In genomic region chr11:124638500-124638899, GRCh38 we compare ENCODE assay signal across 20 cellular contexts. TPM values are rescaled to one million over a fixed set of nuclear protein-coding genes. Genes with fewer than 3 reads are reported as not detected.
DNase-seq lines count a peak whose midpoint lies in the region; ATAC-seq, FAIRE-seq and TF ChIP-seq lines count a peak whose summit lies in the region.
"Had no signal": no experiment of that assay in that cellular context is flagged by ENCODE, and none has a peak within 500 bp of the region (broad histone marks: within the 10 kb centered on the region; RNA-seq: fewer than 3 reads in every experiment).

No MANE protein-coding gene starts in this region.

- POLR2A ChIA-PET in CD8-positive, alpha-beta T cell (lab: Charles Lee) = no interaction called here
- POLR2A ChIA-PET in K562 (lab: Yijun Ruan, JAX) = interaction anchor here (0.8 to 1.9 kb wide), 3 partner anchors 12 to 36 kb away, joined by 3 to 4 read pairs (median 4); partner anchors contain the start of genes SPA17 and TBRG1
- POLR2A ChIA-PET in naive thymus-derived CD4-positive, alpha-beta T cell (lab: Charles Lee) = interaction anchor here (0.7 to 0.8 kb wide), 2 partner anchors 12 to 1691 kb away, joined by 3 to 4 read pairs; no protein-coding TSS in a partner anchor

- BruUV-seq in K562 (replicated peaks; lab: Mats Ljungman, UMichigan) = no TSS peak

- WGBS in K562 (ENCODE audit: insufficient coverage, low coverage, missing lambda C conversion rate) = 9% methylated on average over 3 of the region's 3 CpGs

- H3K36me3 ChIP-seq in CD8-positive, alpha-beta T cell (ENCODE audit: insufficient read depth, low read length) = peaks cover 3% of the 10 kb centered on the region
- H3K36me3 ChIP-seq in GM23338 (ENCODE audit: insufficient read depth) (no peaks in the 10 kb centered on the region; the same call in 1 of the 2 replicates), K562 (ENCODE audit: control insufficient read depth, insufficient read depth, low read length) (peaks cover 34% of the 10 kb centered on the region), vagina (peaks cover 0 to 7% of the 10 kb centered on the region in 2 donors)
- H3K36me3 ChIP-seq in naive thymus-derived CD4-positive, alpha-beta T cell (ENCODE audit: control insufficient read depth in 2 of 3, insufficient read depth in 3 of 3, low read length in 3 of 3) = peaks cover 0 to 55% (median 1%) of the 10 kb centered on the region in 3 experiments

- H3K4me1 ChIP-seq in CD8-positive, alpha-beta T cell (ENCODE audit: insufficient read depth, low read length) = no peaks in the 10 kb centered on the region
- no peaks in the 10 kb centered on the region for H3K4me1 ChIP-seq in GM23338 (ENCODE audit: insufficient read depth)
- H3K4me1 ChIP-seq in K562 (replicated peaks in 1 of 2; ENCODE audit: control insufficient read depth in 2 of 2, insufficient read depth in 2 of 2, low read length in 2 of 2) = peaks cover 0 to 21% of the 10 kb centered on the region in 2 experiments; a peak in 4 of 5 replicates
- H3K4me1 ChIP-seq in naive thymus-derived CD4-positive, alpha-beta T cell (ENCODE audit: control insufficient read depth in 2 of 2, insufficient read depth in 2 of 2, low read length in 2 of 2) = no peaks in the 10 kb centered on the region
- H3K4me1 ChIP-seq in vagina = no peaks in the 10 kb centered on the region
- H3K4me1 ChIP-seq: A549, BE2C, Caco-2 had no signal

- H4K20me1 ChIP-seq in GM23338 (replicated peaks; ENCODE audit: insufficient read depth) = no peaks in the 10 kb centered on the region; the same call in none of the 2 replicates
- H4K20me1 ChIP-seq in K562 (replicated peaks; ENCODE audit: control insufficient read depth, insufficient read depth, low read length) = no peaks in the 10 kb centered on the region

- no peak for TF ChIP-seq RAD21 in K562 (CRISPR knock-in tag; conservative IDR thresholded peaks at IDR 0.05 in 1 of 2, IDR thresholded peaks at IDR 0.05 in 1 of 2)

- no peak overlapping the region for H3K9ac ChIP-seq in K562 (ENCODE audit: insufficient read depth in 1 of 2, low read depth in 2 of 2, low read length in 2 of 2)

- H3K27ac ChIP-seq in CD8-positive, alpha-beta T cell (ENCODE audit: low read depth, low read length) = no peak overlapping the region
- no peak overlapping the region for H3K27ac ChIP-seq in GM23338 (ENCODE audit: low read depth)
- no peak overlapping the region for H3K27ac ChIP-seq in K562 (ENCODE audit: extremely low read depth, low read depth, low read length)
- H3K27ac ChIP-seq in naive thymus-derived CD4-positive, alpha-beta T cell (ENCODE audit: low read depth, low read length) = no peak overlapping the region
- no peak overlapping the region for H3K27ac ChIP-seq in vagina
- H3K27ac ChIP-seq: A549, C4-2B, HL-60 had no signal

- CTCF ChIA-PET in CD8-positive, alpha-beta T cell (lab: Charles Lee) = no interaction called here
- CTCF ChIA-PET in K562 (lab: Yijun Ruan, JAX; ENCODE audit: low intra/inter-chr PET ratio) = no interaction called here
- CTCF ChIA-PET in naive thymus-derived CD4-positive, alpha-beta T cell (lab: Charles Lee) = no interaction called here

- H3K9me1 ChIP-seq in K562 (ENCODE audit: control insufficient read depth, insufficient read depth, low read length) = no peaks in the 10 kb centered on the region

- no peaks in the 10 kb centered on the region for H3K4me1 Mint-ChIP-seq in CD8-positive, alpha-beta T cell (ENCODE audit: low read depth)
- peaks cover 6% of the 10 kb centered on the region; the same call in 2 of the 3 replicates for H3K4me1 Mint-ChIP-seq in GM23338
- peaks cover 0 to 4% (median 0%) of the 10 kb centered on the region in 7 donors for H3K4me1 Mint-ChIP-seq in naive thymus-derived CD4-positive, alpha-beta T cell
- H3K4me1 Mint-ChIP-seq: CD8-positive, alpha-beta memory T cell had no signal

- H2AFZ ChIP-seq in GM23338 (no peak overlapping the region), K562 (ENCODE audit: low read depth, low read length) (no peak overlapping the region)

- H3K36me3 Mint-ChIP-seq in CD8-positive, alpha-beta T cell = peaks cover 52% of the 10 kb centered on the region
- H3K36me3 Mint-ChIP-seq in GM23338 (ENCODE audit: low read depth) = peaks cover 26% of the 10 kb centered on the region; the same call in 2 of the 3 replicates
- peaks cover 0 to 18% (median 5%) of the 10 kb centered on the region in 5 donors for H3K36me3 Mint-ChIP-seq in naive thymus-derived CD4-positive, alpha-beta T cell

- H3K9me3 Mint-ChIP-seq in CD8-positive, alpha-beta T cell = no peaks in the 10 kb centered on the region
- peaks cover 6% of the 10 kb centered on the region; the same call in 1 of the 3 replicates for H3K9me3 Mint-ChIP-seq in GM23338
- H3K9me3 Mint-ChIP-seq in naive thymus-derived CD4-positive, alpha-beta T cell = no peaks in the 10 kb centered on the region
- H3K9me3 Mint-ChIP-seq: CD8-positive, alpha-beta memory T cell; HFFc6 had no signal

- no peak for DNase-seq in CD8-positive, alpha-beta T cell
- DNase-seq in GM23338 (ENCODE audit: low spot score) (no peak), K562 (ENCODE audit: extremely low read depth in 1 of 4, low spot score in 3 of 4) (peak in 2 of 4 experiments; percentile 21 to 25), vagina (ENCODE audit: extremely low spot score in 2 of 2) (no peak)
- no peak for DNase-seq in naive thymus-derived CD4-positive, alpha-beta T cell
- DNase-seq: BE2C; Caco-2; CD8-positive, alpha-beta memory T cell; DND-41; GDM1; HCEC 1CT; HFFc6 had no signal

- no peaks in the 10 kb centered on the region for H3K27me3 Mint-ChIP-seq in CD8-positive, alpha-beta T cell (ENCODE audit: low read depth)
- H3K27me3 Mint-ChIP-seq in GM23338 (ENCODE audit: insufficient read depth, low read depth, poor library complexity) = peaks cover 6% of the 10 kb centered on the region
- no peaks in the 10 kb centered on the region for H3K27me3 Mint-ChIP-seq in naive thymus-derived CD4-positive, alpha-beta T cell

- no peaks in the 10 kb centered on the region for H3K79me2 ChIP-seq in GM23338 (replicated peaks; ENCODE audit: insufficient read depth)
- no peaks in the 10 kb centered on the region for H3K79me2 ChIP-seq in K562 (ENCODE audit: control insufficient read depth, insufficient read depth, low read length)

- no peak overlapping the region for H3K4me3 Mint-ChIP-seq in CD8-positive, alpha-beta T cell
- no peak overlapping the region for H3K4me3 Mint-ChIP-seq in GM23338
- no peak overlapping the region for H3K4me3 Mint-ChIP-seq in naive thymus-derived CD4-positive, alpha-beta T cell
- H3K4me3 Mint-ChIP-seq: CD8-positive, alpha-beta memory T cell; HFFc6 had no signal

- H3F3A ChIP-seq in GM23338 (replicated peaks; ENCODE audit: low read depth) = no peaks in the 10 kb centered on the region

- FAIRE-seq in K562 (lab: Jason Lieb, UNC) = no peak
- FAIRE-seq: A549, GM12892, GM19239 had no signal

- peaks cover 11% of the 10 kb centered on the region; the same call in 1 of the 2 replicates for H3K9me2 ChIP-seq in GM23338 (ENCODE audit: insufficient read depth)

- no peak for ATAC-seq in CD8-positive, alpha-beta T cell
- ATAC-seq in GM23338 (no peak), K562 (peak; percentile 21; the same call in 2 of the 3 replicates), GM21526 (IDR thresholded peaks at IDR 0.05; ENCODE audit: low FRiP score, unreplicated experiment) (no peak)
- ATAC-seq in naive thymus-derived CD4-positive, alpha-beta T cell = no peak
- ATAC-seq: A549 had no signal

- intact Hi-C loops in CD8-positive, alpha-beta T cell (cut with DNase I, micrococcal nuclease) = no loop called here
- intact Hi-C loops in K562 (cut with micrococcal nuclease) = no loop called here
- intact Hi-C loops in naive thymus-derived CD4-positive, alpha-beta T cell (cut with micrococcal nuclease) = no loop called here
- intact Hi-C loops in vagina (cut with DNase I) = no loop called here

- no peak overlapping the region for H3K4me3 ChIP-seq in CD8-positive, alpha-beta T cell (ENCODE audit: low read depth, low read length)
- H3K4me3 ChIP-seq in GM23338 (no peak overlapping the region), K562 (no peak overlapping the region), vagina (no peak overlapping the region)
- H3K4me3 ChIP-seq in naive thymus-derived CD4-positive, alpha-beta T cell (ENCODE audit: low read length) = no peak overlapping the region
- H3K4me3 ChIP-seq: A549 had no signal

- no peaks in the 10 kb centered on the region for H3K9me3 ChIP-seq in CD8-positive, alpha-beta T cell (ENCODE audit: low read length)
- H3K9me3 ChIP-seq in K562 (replicated peaks; ENCODE audit: control insufficient read depth, insufficient read depth, low read depth, low read length) (peaks cover 8% of the 10 kb centered on the region; the same call in 1 of the 2 replicates), vagina (no peaks in the 10 kb centered on the region)
- H3K9me3 ChIP-seq in naive thymus-derived CD4-positive, alpha-beta T cell (ENCODE audit: control insufficient read depth in 2 of 3, low read length in 3 of 3) = no peaks in the 10 kb centered on the region
- H3K9me3 ChIP-seq: A549, BE2C, Caco-2 had no signal

- no peak for TF ChIP-seq CTCF in CD8-positive, alpha-beta T cell (IDR thresholded peaks at IDR 0.05)
- TF ChIP-seq CTCF in GM23338 (conservative IDR thresholded peaks at IDR 0.05; ENCODE audit: low read depth in 2 of 2) (no peak), K562 (IDR thresholded peaks at IDR 0.05 in 2 of 3, conservative IDR thresholded peaks at IDR 0.05 in 1 of 3; ENCODE audit: insufficient read depth in 2 of 3, low read depth in 1 of 3, low read length in 3 of 3) (no peak), vagina (IDR thresholded peaks at IDR 0.05) (no peak)

- no peaks in the 10 kb centered on the region for H3K27me3 ChIP-seq in CD8-positive, alpha-beta T cell (ENCODE audit: insufficient read depth, low read length)
- H3K27me3 ChIP-seq in GM23338 (ENCODE audit: insufficient read depth) = no peaks in the 10 kb centered on the region
- no peaks in the 10 kb centered on the region for H3K27me3 ChIP-seq in K562 (ENCODE audit: control insufficient read depth in 2 of 2, insufficient read depth in 2 of 2, low read length in 2 of 2)
- no peaks in the 10 kb centered on the region for H3K27me3 ChIP-seq in naive thymus-derived CD4-positive, alpha-beta T cell (ENCODE audit: control insufficient read depth in 2 of 2, insufficient read depth in 2 of 2, low read length in 2 of 2)
- no peaks in the 10 kb centered on the region for H3K27me3 ChIP-seq in vagina
- H3K27me3 ChIP-seq: BE2C had no signal

- 0 out of 2 replicates have a peak, but pooled peaks have one; percentile 22 for TF ChIP-seq EP300 in K562 (IDR thresholded peaks at IDR 0.05; ENCODE audit: low read length)

- TF ChIP-seq POLR2A in K562 (conservative IDR thresholded peaks at IDR 0.05) (no peak), vagina (IDR thresholded peaks at IDR 0.05) (no peak)

- in situ Hi-C loops in K562 (cut with MboI) = no loop called here

- H3K27ac Mint-ChIP-seq in CD8-positive, alpha-beta T cell = peak overlapping the region; percentile 43
- no peak overlapping the region for H3K27ac Mint-ChIP-seq in GM23338
- H3K27ac Mint-ChIP-seq in naive thymus-derived CD4-positive, alpha-beta T cell = peak overlapping the region in 6 of 9 donors; percentile 17 to 85 (median 43)
- H3K27ac Mint-ChIP-seq: HFFc6 had no signal

- peak overlapping the region; percentile 42; the same call in 1 of the 2 replicates for H3K4me2 ChIP-seq in GM23338
- H3K4me2 ChIP-seq in K562 (ENCODE audit: insufficient read depth, low read length) = no peak overlapping the region
- H3K4me2 ChIP-seq: A549 had no signal

RNA-seq across cellular contexts. Expression of gene TBRG1, which starts 15.8 kb away (rescaled TPM):
- total RNA-seq in CD8-positive, alpha-beta T cell = 10 to 100 TPM; 59.2 to 61.0 TPM
- total RNA-seq in GM23338 (2014; rRNA removed; shearing (Covaris generic)) = 20.7 and 24.8 TPM in 2 replicates
- 56.5 and 56.6 TPM in 2 replicates for polyA plus RNA-seq in GM23338 (2016; fragmentation: Nextera tagmentation; extraction: Ambion mirVana)
- total RNA-seq in K562 (2011; cell fraction: chromatin; rRNA removed; ENCODE audit: low replicate concordance) = 31.3 and 57.2 TPM in 2 replicates
- 18.3 and 20.9 TPM in 2 replicates for total RNA-seq in K562 (2011; cell fraction: nucleolus; rRNA removed)
- 25.7 and 42.1 TPM in 2 replicates for total RNA-seq in K562 (2011; cell fraction: nucleoplasm; rRNA removed)
- total RNA-seq in K562 (2014; rRNA removed) = 16.3 and 23.4 TPM in 2 replicates
- 16.0 and 19.7 TPM in 2 replicates for total RNA-seq in K562 (2014; rRNA removed; fragmentation: Illumina TruSeq; extraction: Trizol)
- total RNA-seq in K562 (2015; rRNA removed; fragmentation: Illumina TruSeq; extraction: Trizol) = 20.2 and 20.5 TPM in 2 replicates
- 21.0 and 25.2 TPM in 2 replicates for total RNA-seq in K562 (2021)
- 24.0 and 30.0 TPM in 2 replicates for polyA plus RNA-seq in K562 (2011; rRNA removed)
- 15.7 and 17.2 TPM in 2 replicates for polyA plus RNA-seq in K562 (2011; cell fraction: cytosol; rRNA removed)
- polyA plus RNA-seq in K562 (2011; cell fraction: nucleus; rRNA removed) = 69.7 and 83.9 TPM in 2 replicates
- polyA plus RNA-seq in K562 (2012) = 15.5 and 29.2 TPM in 2 replicates
- polyA plus RNA-seq in K562 (2014; fragmentation: Illumina TruSeq; extraction: Trizol) = 20.4 and 20.5 TPM in 2 replicates
- 10 to 100 TPM in 1 of 2 experiments, 1 to 10 TPM in 1; 8.7 to 11.5 TPM for polyA plus RNA-seq in K562 (2014; fragmentation: Nextera tagmentation; extraction: Ambion mirVana)
- 20.3 and 28.7 TPM in 2 replicates for polyA plus RNA-seq in K562 (2014; rRNA removed)
- polyA minus RNA-seq in K562 (2011; rRNA and poly(A)+ RNA removed) = 10.1 and 12.8 TPM in 2 replicates
- polyA minus RNA-seq in K562 (2011; cell fraction: cytosol; rRNA and poly(A)+ RNA removed) = 5.6 and 7.5 TPM in 2 replicates
- 22.9 and 38.6 TPM in 2 replicates for polyA minus RNA-seq in K562 (2011; cell fraction: nucleus; rRNA and poly(A)+ RNA removed)
- total RNA-seq in naive thymus-derived CD4-positive, alpha-beta T cell = 10 to 100 TPM; 35.5 to 78.6 (median 63.9) TPM
- 10 to 100 TPM; 32.4 to 38.4 TPM for polyA plus RNA-seq in naive thymus-derived CD4-positive, alpha-beta T cell
- total RNA-seq in vagina = 29.7 TPM

RNA-seq across cellular contexts. Expression of gene PANX3, which starts 27.3 kb away (rescaled TPM):
- not detected for total RNA-seq in CD8-positive, alpha-beta T cell
- total RNA-seq in GM23338 (2014; rRNA removed; shearing (Covaris generic)) = not detected in 2 replicates
- polyA plus RNA-seq in GM23338 (2016; fragmentation: Nextera tagmentation; extraction: Ambion mirVana) = not detected in 2 replicates
- total RNA-seq in K562 (2011; cell fraction: chromatin; rRNA removed; ENCODE audit: low replicate concordance) = 0.74 and 0.83 TPM in 2 replicates
- total RNA-seq in K562 (2011; cell fraction: nucleolus; rRNA removed) = 0.33 and 0.39 TPM in 2 replicates
- total RNA-seq in K562 (2011; cell fraction: nucleoplasm; rRNA removed) = 0.95 and 1.7 TPM in 2 replicates
- 0.09 and 0.16 TPM in 2 replicates for total RNA-seq in K562 (2014; rRNA removed)
- 0.19 and 0.47 TPM in 2 replicates for total RNA-seq in K562 (2014; rRNA removed; fragmentation: Illumina TruSeq; extraction: Trizol)
- total RNA-seq in K562 (2015; rRNA removed; fragmentation: Illumina TruSeq; extraction: Trizol) = 0.40 and 0.49 TPM in 2 replicates
- total RNA-seq in K562 (2021) = 0.18 and 0.42 TPM in 2 replicates
- polyA plus RNA-seq in K562 (2011; rRNA removed) = 0.39 and 0.53 TPM in 2 replicates
- polyA plus RNA-seq in K562 (2011; cell fraction: cytosol; rRNA removed) = 0.28 and 0.37 TPM in 2 replicates
- polyA plus RNA-seq in K562 (2011; cell fraction: nucleus; rRNA removed) = 1.0 and 1.1 TPM in 2 replicates
- 0.49 and 1.2 TPM in 2 replicates for polyA plus RNA-seq in K562 (2012)
- polyA plus RNA-seq in K562 (2014; fragmentation: Illumina TruSeq; extraction: Trizol) = 0.47 and 0.68 TPM in 2 replicates
- under 1 TPM; 0.11 to 0.30 TPM for polyA plus RNA-seq in K562 (2014; fragmentation: Nextera tagmentation; extraction: Ambion mirVana)
- polyA plus RNA-seq in K562 (2014; rRNA removed) = 0.22 and 0.69 TPM in 2 replicates
- polyA minus RNA-seq in K562 (2011; rRNA and poly(A)+ RNA removed) = 0.18 TPM in 2 replicates
- not detected in 2 replicates for polyA minus RNA-seq in K562 (2011; cell fraction: cytosol; rRNA and poly(A)+ RNA removed)
- 0.27 and 0.56 TPM in 2 replicates for polyA minus RNA-seq in K562 (2011; cell fraction: nucleus; rRNA and poly(A)+ RNA removed)
- not detected for total RNA-seq in naive thymus-derived CD4-positive, alpha-beta T cell
- not detected for polyA plus RNA-seq in naive thymus-derived CD4-positive, alpha-beta T cell
- not detected for total RNA-seq in vagina
- total RNA-seq: Caco-2; CD8-positive, alpha-beta memory T cell; H4; HFFc6 had no signal
- polyA plus RNA-seq: A549; AG04450; CD8-positive, alpha-beta memory T cell had no signal

RNA-seq across cellular contexts. Expression of gene SIAE, which starts 35.0 kb away (rescaled TPM):
- total RNA-seq in CD8-positive, alpha-beta T cell = 1 to 10 TPM; 2.4 to 3.2 TPM
- total RNA-seq in GM23338 (2014; rRNA removed; shearing (Covaris generic)) = 1.5 and 1.7 TPM in 2 replicates
- polyA plus RNA-seq in GM23338 (2016; fragmentation: Nextera tagmentation; extraction: Ambion mirVana) (0.85 and 1.1 TPM in 2 replicates), K562 (2011; rRNA removed) (7.9 and 9.6 TPM in 2 replicates), K562 (2014; fragmentation: Illumina TruSeq; extraction: Trizol) (5.6 and 6.4 TPM in 2 replicates), K562 (2014; fragmentation: Nextera tagmentation; extraction: Ambion mirVana) (1 to 10 TPM in 1 of 2 experiments, under 1 TPM in 1; 0.89 to 1.2 TPM), K562 (2014; rRNA removed) (4.1 and 6.7 TPM in 2 replicates)
- total RNA-seq in K562 (2011; cell fraction: chromatin; rRNA removed; ENCODE audit: low replicate concordance) = 7.3 and 8.2 TPM in 2 replicates
- total RNA-seq in K562 (2011; cell fraction: nucleolus; rRNA removed) = 6.0 and 6.1 TPM in 2 replicates
- total RNA-seq in K562 (2011; cell fraction: nucleoplasm; rRNA removed) = 9.2 and 10.1 TPM in 2 replicates
- total RNA-seq in K562 (2014; rRNA removed) (1.7 and 2.4 TPM in 2 replicates), K562 (2014; rRNA removed; fragmentation: Illumina TruSeq; extraction: Trizol) (3.7 and 3.8 TPM in 2 replicates), K562 (2015; rRNA removed; fragmentation: Illumina TruSeq; extraction: Trizol) (2.6 and 3.4 TPM in 2 replicates), K562 (2021) (5.4 and 7.5 TPM in 2 replicates), vagina (10.6 TPM)
- 6.0 and 6.8 TPM in 2 replicates for polyA plus RNA-seq in K562 (2011; cell fraction: cytosol; rRNA removed)
- polyA plus RNA-seq in K562 (2011; cell fraction: nucleus; rRNA removed) = 5.3 and 6.7 TPM in 2 replicates
- 6.6 and 7.8 TPM in 2 replicates for polyA plus RNA-seq in K562 (2012)
- 8.1 and 8.2 TPM in 2 replicates for polyA minus RNA-seq in K562 (2011; rRNA and poly(A)+ RNA removed)
- polyA minus RNA-seq in K562 (2011; cell fraction: cytosol; rRNA and poly(A)+ RNA removed) = 2.3 and 3.3 TPM in 2 replicates
- 1.2 and 2.6 TPM in 2 replicates for polyA minus RNA-seq in K562 (2011; cell fraction: nucleus; rRNA and poly(A)+ RNA removed)
- 10 to 100 TPM in 3 of 5 experiments, 1 to 10 TPM in 2; 6.2 to 11.3 (median 10.4) TPM for total RNA-seq in naive thymus-derived CD4-positive, alpha-beta T cell
- 1 to 10 TPM; 2.7 to 6.5 TPM for polyA plus RNA-seq in naive thymus-derived CD4-positive, alpha-beta T cell

RNA-seq across cellular contexts. Expression of gene SPA17, which starts 35.2 kb away (rescaled TPM):
- under 1 TPM; 0.22 to 0.68 TPM for total RNA-seq in CD8-positive, alpha-beta T cell
- 3.2 and 7.4 TPM in 2 replicates for total RNA-seq in GM23338 (2014; rRNA removed; shearing (Covaris generic))
- 14.9 and 18.6 TPM in 2 replicates for polyA plus RNA-seq in GM23338 (2016; fragmentation: Nextera tagmentation; extraction: Ambion mirVana)
- 0.74 and 3.1 TPM in 2 replicates for total RNA-seq in K562 (2011; cell fraction: chromatin; rRNA removed; ENCODE audit: low replicate concordance)
- 2.0 and 4.2 TPM in 2 replicates for total RNA-seq in K562 (2011; cell fraction: nucleolus; rRNA removed)
- total RNA-seq in K562 (2011; cell fraction: nucleoplasm; rRNA removed) = 0.59 and 1.7 TPM in 2 replicates
- 6.8 and 10.6 TPM in 2 replicates for total RNA-seq in K562 (2014; rRNA removed)
- 16.7 and 19.6 TPM in 2 replicates for total RNA-seq in K562 (2014; rRNA removed; fragmentation: Illumina TruSeq; extraction: Trizol)
- 15.9 and 16.1 TPM in 2 replicates for total RNA-seq in K562 (2015; rRNA removed; fragmentation: Illumina TruSeq; extraction: Trizol)
- 5.7 and 6.0 TPM in 2 replicates for total RNA-seq in K562 (2021)
- polyA plus RNA-seq in K562 (2011; rRNA removed) = 9.4 and 19.3 TPM in 2 replicates
- polyA plus RNA-seq in K562 (2011; cell fraction: cytosol; rRNA removed) = 1.9 and 2.5 TPM in 2 replicates
- polyA plus RNA-seq in K562 (2011; cell fraction: nucleus; rRNA removed) = 1.7 and 3.6 TPM in 2 replicates
- polyA plus RNA-seq in K562 (2012) = 13.7 and 14.0 TPM in 2 replicates
- 19.2 and 19.5 TPM in 2 replicates for polyA plus RNA-seq in K562 (2014; fragmentation: Illumina TruSeq; extraction: Trizol)
- polyA plus RNA-seq in K562 (2014; fragmentation: Nextera tagmentation; extraction: Ambion mirVana) = 1 to 10 TPM; 9.0 to 9.9 TPM
- polyA plus RNA-seq in K562 (2014; rRNA removed) = 12.6 and 14.0 TPM in 2 replicates
- polyA minus RNA-seq in K562 (2011; rRNA and poly(A)+ RNA removed) = 3.3 and 6.7 TPM in 2 replicates
- 1.5 and 2.9 TPM in 2 replicates for polyA minus RNA-seq in K562 (2011; cell fraction: cytosol; rRNA and poly(A)+ RNA removed)
- 3.2 and 5.4 TPM in 2 replicates for polyA minus RNA-seq in K562 (2011; cell fraction: nucleus; rRNA and poly(A)+ RNA removed)
- total RNA-seq in naive thymus-derived CD4-positive, alpha-beta T cell = 1 to 10 TPM in 4 of 5 experiments, under 1 TPM in 1; 1.00 to 1.1 (median 1.0) TPM
- 1 to 10 TPM; 1.7 to 2.3 TPM for polyA plus RNA-seq in naive thymus-derived CD4-positive, alpha-beta T cell
- total RNA-seq in vagina = 1.7 TPM
